ENCODE assay signal across 17 cellular contexts in genomic region chr1:31639543-31639942, GRCh38. TPM values are rescaled to one million over a fixed set of nuclear protein-coding genes. Genes with fewer than 3 reads are reported as not detected.
DNase-seq lines count a peak whose midpoint lies in the region; ATAC-seq and TF ChIP-seq lines count a peak whose summit lies in the region.
"Had no signal": no experiment of that assay in that cellular context is flagged by ENCODE, and none has a peak within 500 bp of the region (broad histone marks: within the 10 kb centered on the region; RNA-seq: fewer than 3 reads in every experiment).

No MANE protein-coding gene starts in this region.

- H3K27me3 ChIP-seq in A673 (replicated peaks; ENCODE audit: insufficient read depth, low read depth, low read length, poor library complexity) (no peaks in the 10 kb centered on the region), tibial artery (no peaks in the 10 kb centered on the region), uterus (no peaks in the 10 kb centered on the region)
- H3K27me3 ChIP-seq: cardiac muscle cell, vagina had no signal

- no peak overlapping the region for H3K27ac ChIP-seq in A673 (ENCODE audit: low read depth, low read length, poor library complexity, severe bottlenecking)
- no peak overlapping the region for H3K27ac ChIP-seq in tibial artery
- no peak overlapping the region for H3K27ac ChIP-seq in uterus
- H3K27ac ChIP-seq: cardiac muscle cell, left ventricle myocardium inferior, vagina had no signal

- no peak overlapping the region for H3K27ac Mint-ChIP-seq in activated CD4-positive, alpha-beta T cell treated with anti-CD3 and anti-CD28 coated beads for 36 hours
- H3K27ac Mint-ChIP-seq: progenitor cell of endocrine pancreas had no signal

- intact Hi-C loops in A673 (cut with micrococcal nuclease; ENCODE audit: unreplicated experiment) = no loop called here
- intact Hi-C loops in activated CD4-positive, alpha-beta T cell treated with anti-CD3 and anti-CD28 coated beads for 36 hours (cut with DNase I, micrococcal nuclease) = no loop called here
- intact Hi-C loops in tibial artery (cut with DNase I; ENCODE audit: low total_unique reads) = no loop called here
- intact Hi-C loops in uterus (cut with DNase I; ENCODE audit: low total_unique reads) = no loop called here

- H3K4me3 ChIP-seq in A673 (ENCODE audit: low read depth, low read length, poor library complexity, severe bottlenecking) (no peak overlapping the region), tibial artery (no peak overlapping the region), uterus (no peak overlapping the region)
- H3K4me3 ChIP-seq: cardiac muscle cell, left ventricle myocardium inferior, vagina had no signal

- H3K36me3 ChIP-seq in A673 (ENCODE audit: insufficient read depth, low read length, poor library complexity, severe bottlenecking) = no peaks in the 10 kb centered on the region
- H3K36me3 ChIP-seq in tibial artery = peaks cover 7 to 12% (median 8%) of the 10 kb centered on the region in 3 donors
- no peaks in the 10 kb centered on the region for H3K36me3 ChIP-seq in uterus
- H3K36me3 ChIP-seq: cardiac muscle cell had no signal

- H3K9me3 ChIP-seq in A673 (ENCODE audit: low read depth, low read length, poor library complexity, severe bottlenecking) = no peaks in the 10 kb centered on the region
- H3K9me3 ChIP-seq in tibial artery = no peaks in the 10 kb centered on the region
- H3K9me3 ChIP-seq in uterus = no peaks in the 10 kb centered on the region
- H3K9me3 ChIP-seq: left ventricle myocardium inferior, vagina had no signal

- BruUV-seq in A673 (replicated peaks; lab: Mats Ljungman, UMichigan) = no TSS peak

- peak; percentile 78 for ATAC-seq in SK-N-SH treated with all-trans-retinoic acid at 6 μM for 48 hours
- no peak for ATAC-seq in activated CD4-positive, alpha-beta T cell treated with anti-CD3 and anti-CD28 coated beads for 36 hours
- ATAC-seq: activated T-cell treated with anti-CD3 and anti-CD28 coated beads, Interleukin-2, amount 50 U/mL, for 4 hours had no signal

- no peaks in the 10 kb centered on the region for H3K9me3 Mint-ChIP-seq in activated CD4-positive, alpha-beta T cell treated with anti-CD3 and anti-CD28 coated beads for 36 hours (ENCODE audit: low read depth)
- H3K9me3 Mint-ChIP-seq: activated B cell treated with CpG ODN at 0.5 μM for 24 hours; activated T-cell treated with anti-CD3 and anti-CD28 coated beads, Interleukin-2, amount 50 U/mL, for 4 hours had no signal

- DNase-seq in A673 (ENCODE audit: low spot score) (peak; percentile 15), HS-5 (ENCODE audit: low read depth) (peak; percentile 64), hepatic stellate cell (ENCODE audit: low spot score) (peak; percentile 64), NCI-H2107 treated with DMSO at 0.1 percent for 48 hours (lab: John Stamatoyannopoulos, UW; ENCODE audit: unreplicated experiment) (no peak), tibial artery (no peak), uterus (no peak)
- no peak for DNase-seq in activated CD4-positive, alpha-beta T cell treated with anti-CD3 and anti-CD28 coated beads for 36 hours
- DNase-seq: ACHN; activated B cell treated with CpG ODN at 0.5 μM for 24 hours; activated T-cell treated with anti-CD3 and anti-CD28 coated beads, Interleukin-2, amount 50 U/mL, for 4 hours; left ventricle myocardium inferior; NCI-H146; RPMI8226 had no signal

- H3K27me3 Mint-ChIP-seq in activated CD4-positive, alpha-beta T cell treated with anti-CD3 and anti-CD28 coated beads for 36 hours = no peaks in the 10 kb centered on the region
- H3K27me3 Mint-ChIP-seq: activated B cell treated with CpG ODN at 0.5 μM for 24 hours, progenitor cell of endocrine pancreas had no signal

- peaks cover 15% of the 10 kb centered on the region for H3K4me1 ChIP-seq in A673 (ENCODE audit: insufficient read depth, low read length, poor library complexity, severe bottlenecking)
- H3K4me1 ChIP-seq in tibial artery = peaks cover 0 to 66% (median 47%) of the 10 kb centered on the region in 4 donors
- peaks cover 10 to 21% of the 10 kb centered on the region in 2 donors for H3K4me1 ChIP-seq in uterus

- CTCF ChIA-PET in A673 (lab: Charles Lee) = interaction anchor here (0.5 to 0.6 kb wide), 2 partner anchors 66 to 915 kb away, joined by 3 to 9 read pairs; no protein-coding TSS in a partner anchor
- CTCF ChIA-PET in activated CD4-positive, alpha-beta T cell treated with anti-CD3 and anti-CD28 coated beads for 36 hours (lab: Charles Lee) = interaction anchor here (1.5 to 2.3 kb wide), 2 partner anchors 10 to 12 kb away, joined by 4 to 5 read pairs; no protein-coding TSS in a partner anchor

- TF ChIP-seq POLR2A in uterus (IDR thresholded peaks at IDR 0.05) = no peak

- TF ChIP-seq CTCF in A673 (conservative IDR thresholded peaks at IDR 0.05; ENCODE audit: low read depth, low read length) = no peak
- TF ChIP-seq CTCF in tibial artery (IDR thresholded peaks at IDR 0.05) = no peak
- TF ChIP-seq CTCF in uterus (IDR thresholded peaks at IDR 0.05) = no peak

- no peaks in the 10 kb centered on the region for H3K36me3 Mint-ChIP-seq in activated CD4-positive, alpha-beta T cell treated with anti-CD3 and anti-CD28 coated beads for 36 hours (ENCODE audit: low read depth)

- peaks cover 21% of the 10 kb centered on the region for H3K4me1 Mint-ChIP-seq in activated CD4-positive, alpha-beta T cell treated with anti-CD3 and anti-CD28 coated beads for 36 hours

- POLR2A ChIA-PET in A673 (lab: Charles Lee; ENCODE audit: low non-redundant PET) = no interaction called here
- POLR2A ChIA-PET in activated CD4-positive, alpha-beta T cell treated with anti-CD3 and anti-CD28 coated beads for 36 hours (lab: Charles Lee) = no interaction called here

- H3K4me3 Mint-ChIP-seq in activated CD4-positive, alpha-beta T cell treated with anti-CD3 and anti-CD28 coated beads for 36 hours = no peak overlapping the region
- H3K4me3 Mint-ChIP-seq: activated B cell treated with CpG ODN at 0.5 μM for 24 hours; activated T-cell treated with anti-CD3 and anti-CD28 coated beads, Interleukin-2, amount 50 U/mL, for 4 hours had no signal

TF ChIP-seq in SK-N-SH treated with all-trans-retinoic acid at 6 μM for 48 hours, 23 proteins besides CTCF, POLR2A, EP300 and RAD21 (continues in another document):
- no peak for TF ChIP-seq PATZ1 (CRISPR knock-in tag; IDR thresholded peaks at IDR 0.05; ENCODE audit: borderline replicate concordance)
- TF ChIP-seq TCF4 (CRISPR knock-in tag; IDR thresholded peaks at IDR 0.05; ENCODE audit: borderline replicate concordance) = no peak
- TF ChIP-seq ESRRG (CRISPR knock-in tag; IDR thresholded peaks at IDR 0.05) = no peak
- no peak for TF ChIP-seq ZNF565 (CRISPR knock-in tag; conservative IDR thresholded peaks at IDR 0.05; ENCODE audit: low read depth)
- no peak for TF ChIP-seq PPARA (CRISPR knock-in tag; IDR thresholded peaks at IDR 0.05; ENCODE audit: borderline replicate concordance)
- TF ChIP-seq ZC3H10 (CRISPR knock-in tag; IDR thresholded peaks at IDR 0.05) = no peak
- no peak for TF ChIP-seq ISL1 (CRISPR knock-in tag; IDR thresholded peaks at IDR 0.05)
- TF ChIP-seq ZFP30 (CRISPR knock-in tag; IDR thresholded peaks at IDR 0.05) = no peak
- TF ChIP-seq SNAI2 (CRISPR knock-in tag; IDR thresholded peaks at IDR 0.05) = no peak
- TF ChIP-seq ZNF70 (CRISPR knock-in tag; IDR thresholded peaks at IDR 0.05) = no peak
- no peak for TF ChIP-seq GLIS3 (CRISPR knock-in tag; IDR thresholded peaks at IDR 0.05)
- TF ChIP-seq OSR1 (CRISPR knock-in tag; IDR thresholded peaks at IDR 0.05) = no peak
- TF ChIP-seq ARNTL (CRISPR knock-in tag; IDR thresholded peaks at IDR 0.05; ENCODE audit: borderline replicate concordance, low read depth) = no peak
- TF ChIP-seq, protein P1, sequence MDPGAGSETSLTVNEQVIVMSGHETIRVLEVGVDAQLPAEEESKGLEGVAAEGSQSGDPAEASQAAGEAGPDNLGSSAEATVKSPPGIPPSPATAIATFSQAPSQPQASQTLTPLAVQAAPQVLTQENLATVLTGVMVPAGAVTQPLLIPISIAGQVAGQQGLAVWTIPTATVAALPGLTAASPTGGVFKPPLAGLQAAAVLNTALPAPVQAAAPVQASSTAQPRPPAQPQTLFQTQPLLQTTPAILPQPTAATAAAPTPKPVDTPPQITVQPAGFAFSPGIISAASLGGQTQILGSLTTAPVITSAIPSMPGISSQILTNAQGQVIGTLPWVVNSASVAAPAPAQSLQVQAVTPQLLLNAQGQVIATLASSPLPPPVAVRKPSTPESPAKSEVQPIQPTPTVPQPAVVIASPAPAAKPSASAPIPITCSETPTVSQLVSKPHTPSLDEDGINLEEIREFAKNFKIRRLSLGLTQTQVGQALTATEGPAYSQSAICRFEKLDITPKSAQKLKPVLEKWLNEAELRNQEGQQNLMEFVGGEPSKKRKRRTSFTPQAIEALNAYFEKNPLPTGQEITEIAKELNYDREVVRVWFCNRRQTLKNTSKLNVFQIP (CRISPR knock-in tag; IDR thresholded peaks at IDR 0.05; ENCODE audit: borderline replicate concordance, low read depth) = no peak
- TF ChIP-seq TOX (CRISPR knock-in tag; IDR thresholded peaks at IDR 0.05; ENCODE audit: borderline replicate concordance) = no peak

RNA-seq across cellular contexts. Expression of gene PEF1, which starts 5.1 kb away (rescaled TPM):
- 56.3 and 57.9 TPM in 2 replicates for total RNA-seq in A673 (2021)
- total RNA-seq in activated CD4-positive, alpha-beta T cell treated with anti-CD3 and anti-CD28 coated beads for 36 hours = 10 to 100 TPM; 48.8 to 59.3 TPM
- total RNA-seq in uterus = 10 to 100 TPM; 48.4 to 72.1 (median 61.9) TPM

RNA-seq across cellular contexts. Expression of gene HCRTR1, which starts 22.1 kb away (rescaled TPM):
- total RNA-seq in A673 (2021) = not detected in 2 replicates
- not detected for total RNA-seq in activated CD4-positive, alpha-beta T cell treated with anti-CD3 and anti-CD28 coated beads for 36 hours
- not detected for total RNA-seq in uterus
- total RNA-seq: activated B cell treated with CpG ODN at 0.5 μM for 24 hours; activated T-cell treated with anti-CD3 and anti-CD28 coated beads, Interleukin-2, amount 50 U/mL, for 4 hours; cardiac muscle cell; progenitor cell of endocrine pancreas; vagina had no signal

Comparison
In these comparisons a context has a peak if more than half of its experiments do, and no peak if none do; other contexts are left out.
1. DNase-seq: peak in A673 (single experiment), HS-5 (single experiment) and hepatic stellate cell (single experiment); none in activated CD4-positive, alpha-beta T cell treated with anti-CD3 and anti-CD28 coated beads for 36 hours (single experiment), NCI-H2107 treated with DMSO at 0.1 percent for 48 hours (single experiment), tibial artery (0 of 2) and uterus (0 of 2).